Comparison of ENCODE assay signal across 8 cellular contexts in genomic region chr17:64988580-64989395, GRCh38.
DNase-seq lines count a peak whose midpoint lies in the region; TF ChIP-seq lines count a peak whose summit lies in the region.
"Not testable (repeated sequence)": the region's sequence is repeated elsewhere in the genome, so short reads cannot be mapped to it uniquely, and the experiment has no call there.

No MANE protein-coding gene starts in this region.

- TF ChIP-seq CTCF in ascending aorta (IDR thresholded peaks at IDR 0.05); epithelial cell of proximal tubule (conservative IDR thresholded peaks at IDR 0.05; ENCODE audit: low read depth, low read length); osteocyte (IDR thresholded peaks at IDR 0.05); thyroid gland (IDR thresholded peaks at IDR 0.05): not testable (repeated sequence)

- H3K9me3 ChIP-seq in ascending aorta, thyroid gland: not testable (repeated sequence)

- H3K4me3 Mint-ChIP-seq in osteocyte (ENCODE audit: unreplicated experiment): not testable (repeated sequence)

- not testable (repeated sequence) for H3K36me3 Mint-ChIP-seq in osteocyte (ENCODE audit: unreplicated experiment)

- TF ChIP-seq POLR2A in thyroid gland (IDR thresholded peaks at IDR 0.05): not testable (repeated sequence)

- intact Hi-C loops in ascending aorta (cut with DNase I); thyroid gland (cut with DNase I): not testable (repeated sequence)

- H3K27me3 ChIP-seq in ascending aorta, thyroid gland: not testable (repeated sequence)

- H3K27ac Mint-ChIP-seq in osteocyte (ENCODE audit: unreplicated experiment): not testable (repeated sequence)

- H3K9me3 Mint-ChIP-seq in osteocyte (ENCODE audit: unreplicated experiment): not testable (repeated sequence)

- H3K27me3 Mint-ChIP-seq in osteocyte (ENCODE audit: unreplicated experiment): not testable (repeated sequence)

- WGBS in thyroid gland, 2 donors: 43 to 51% methylated on average over 12 to 13 of the region's 13 CpGs

- H3K4me3 ChIP-seq in ascending aorta: peak overlapping the region in 1 of 2 donors; percentile 30
- not testable (repeated sequence) for H3K4me3 ChIP-seq in epithelial cell of proximal tubule (ENCODE audit: low read depth, low read length); thyroid gland (replicated peaks in 1 of 3)

- peak; percentile 2 for DNase-seq in DMS53 (lab: John Stamatoyannopoulos, UW)
- DNase-seq in M059J (ENCODE audit: low read depth): peak; percentile 92
- peak; percentile 73 for DNase-seq in SIG-M5 treated with dmso at 0.1 percent for 504 hours (lab: John Stamatoyannopoulos, UW; ENCODE audit: unreplicated experiment)
- not testable (repeated sequence) for DNase-seq in ascending aorta (ENCODE audit: low spot score in 2 of 2)
- DNase-seq in epithelial cell of proximal tubule (ENCODE audit: low read depth): peak; percentile 94
- peak; percentile 30 to 58 for DNase-seq in hippocampal formation (lab: John Stamatoyannopoulos, UW)
- peak; percentile 51 for DNase-seq in osteocyte (ENCODE audit: extremely low spot score, unreplicated experiment)
- peak; percentile 92 to 94 for DNase-seq in thyroid gland

- H3K4me1 Mint-ChIP-seq in osteocyte (ENCODE audit: unreplicated experiment): not testable (repeated sequence)

- H3K27ac ChIP-seq in ascending aorta (peak overlapping the region; percentile 85 to 90), thyroid gland (peak overlapping the region; percentile 60 to 91 (median 72))

- peaks cover 7 to 15% of the 10 kb centered on the region in 2 donors for H3K4me1 ChIP-seq in ascending aorta
- peaks cover 31 to 63% of the 10 kb centered on the region in 2 donors for H3K4me1 ChIP-seq in thyroid gland

- H3K36me3 ChIP-seq in ascending aorta, thyroid gland: not testable (repeated sequence)
